Comparison of ENCODE assay signal across 1 cellular context in genomic region chr19:3284759-3285646, GRCh38.
TF ChIP-seq lines count a peak whose summit lies in the region.

No MANE protein-coding gene starts in this region.

TF ChIP-seq in HepG2, 621 proteins besides CTCF, POLR2A, EP300 and RAD21 (continued from another document and continues in another):
- TF ChIP-seq ARID4A (CRISPR knock-in tag; IDR thresholded peaks at IDR 0.05; ENCODE audit: borderline replicate concordance) (0 out of 2 replicates have a peak, but pooled peaks have one; percentile 24), ZNF569 (CRISPR knock-in tag; IDR thresholded peaks at IDR 0.05; ENCODE audit: borderline replicate concordance) (no peak), MZF1 (CRISPR knock-in tag; IDR thresholded peaks at IDR 0.05; ENCODE audit: borderline replicate concordance) (no peak), ZNF652 (CRISPR knock-in tag; IDR thresholded peaks at IDR 0.05; ENCODE audit: borderline replicate concordance, low read depth) (no peak), PAXIP1 (CRISPR knock-in tag; conservative IDR thresholded peaks at IDR 0.05) (no peak), THAP11 (CRISPR knock-in tag; IDR thresholded peaks at IDR 0.05) (peak; percentile 38; the same call in 1 of the 2 replicates), ZNF709 (CRISPR knock-in tag; IDR thresholded peaks at IDR 0.05) (no peak), ZNF776 (CRISPR knock-in tag; IDR thresholded peaks at IDR 0.05) (no peak), FOSL2 (CRISPR knock-in tag; IDR thresholded peaks at IDR 0.05) (no peak), TP53 (CRISPR knock-in tag; conservative IDR thresholded peaks at IDR 0.05) (no peak), ZNF230 (CRISPR knock-in tag; IDR thresholded peaks at IDR 0.05) (no peak), ZHX2 (IDR thresholded peaks at IDR 0.05; ENCODE audit: low read depth) (no peak), ZHX2 (CRISPR knock-in tag; IDR thresholded peaks at IDR 0.05; ENCODE audit: borderline replicate concordance) (no peak), KMT2B (CRISPR knock-in tag; IDR thresholded peaks at IDR 0.05) (no peak), ZNF589 (CRISPR knock-in tag; conservative IDR thresholded peaks at IDR 0.05) (no peak), ZNF547 (CRISPR knock-in tag; IDR thresholded peaks at IDR 0.05) (no peak), GABPB1 (CRISPR knock-in tag; IDR thresholded peaks at IDR 0.05) (peak; percentile 71), ZFP36 (IDR thresholded peaks at IDR 0.05; ENCODE audit: borderline replicate concordance, low read depth, low read length, partially characterized antibody) (no peak), CBX2 (IDR thresholded peaks at IDR 0.05; ENCODE audit: low read depth, low read length) (no peak), CBX2 (CRISPR knock-in tag; IDR thresholded peaks at IDR 0.05; ENCODE audit: low read depth) (no peak), PHF21A (CRISPR knock-in tag; IDR thresholded peaks at IDR 0.05) (no peak), UBTF (CRISPR knock-in tag; IDR thresholded peaks at IDR 0.05) (peak; percentile 64; the same call in 1 of the 2 replicates), HOXA3 (CRISPR knock-in tag; IDR thresholded peaks at IDR 0.05) (peak; percentile 49; the same call in 1 of the 2 replicates), ZNF10 (CRISPR knock-in tag; IDR thresholded peaks at IDR 0.05; ENCODE audit: borderline replicate concordance, low read depth) (no peak), BCL3 (CRISPR knock-in tag; IDR thresholded peaks at IDR 0.05) (no peak), NFYB (CRISPR knock-in tag; IDR thresholded peaks at IDR 0.05) (no peak), CHD4 (IDR thresholded peaks at IDR 0.05; ENCODE audit: borderline replicate concordance, low read length) (no peak), CBFB (CRISPR knock-in tag; IDR thresholded peaks at IDR 0.05) (no peak), CC2D1A (CRISPR knock-in tag; IDR thresholded peaks at IDR 0.05) (no peak), E2F2 (CRISPR knock-in tag; IDR thresholded peaks at IDR 0.05; ENCODE audit: borderline replicate concordance) (no peak), TAF15 (IDR thresholded peaks at IDR 0.05; ENCODE audit: low read depth, low read length, poor library complexity, severe bottlenecking) (no peak), ZFX (CRISPR knock-in tag; IDR thresholded peaks at IDR 0.05; ENCODE audit: low read depth) (peak; percentile 58), NR2F2 (IDR thresholded peaks at IDR 0.05; ENCODE audit: borderline replicate concordance, low read depth) (no peak), THYN1 (CRISPR knock-in tag; IDR thresholded peaks at IDR 0.05; ENCODE audit: borderline replicate concordance, low read depth) (no peak), RXRA (CRISPR knock-in tag; IDR thresholded peaks at IDR 0.05) (peak; percentile 26; the same call in 1 of the 2 replicates), NFYC (CRISPR knock-in tag; IDR thresholded peaks at IDR 0.05) (no peak), ZNF501 (CRISPR knock-in tag; IDR thresholded peaks at IDR 0.05) (no peak), ZNF616 (CRISPR knock-in tag; IDR thresholded peaks at IDR 0.05; ENCODE audit: low read depth) (no peak), ATRX (CRISPR knock-in tag; IDR thresholded peaks at IDR 0.05; ENCODE audit: borderline replicate concordance) (no peak), FOXO1 (CRISPR knock-in tag; IDR thresholded peaks at IDR 0.05) (no peak), TMF1 (CRISPR knock-in tag; IDR thresholded peaks at IDR 0.05; ENCODE audit: low read depth) (no peak), EZH2 (conservative IDR thresholded peaks at IDR 0.05; ENCODE audit: low read depth, low read length) (no peak), ZSCAN20 (CRISPR knock-in tag; IDR thresholded peaks at IDR 0.05; ENCODE audit: borderline replicate concordance) (no peak), DNMT1 (CRISPR knock-in tag; IDR thresholded peaks at IDR 0.05) (no peak), BHLHE40 (IDR thresholded peaks at IDR 0.05; ENCODE audit: low read length) (no peak), ZNF800 (CRISPR knock-in tag; IDR thresholded peaks at IDR 0.05) (no peak), ZNF235 (CRISPR knock-in tag; IDR thresholded peaks at IDR 0.05; ENCODE audit: borderline replicate concordance) (no peak), TAF1 (CRISPR knock-in tag; IDR thresholded peaks at IDR 0.05) (peak; percentile 74), TSC22D2 (CRISPR knock-in tag; IDR thresholded peaks at IDR 0.05; ENCODE audit: borderline replicate concordance) (no peak)
